ENCODE assay signal across 20 cellular contexts in genomic region chr6:51118754-51119153, GRCh38.
DNase-seq lines count a peak whose midpoint lies in the region; ATAC-seq and TF ChIP-seq lines count a peak whose summit lies in the region.
"Had no signal": no experiment of that assay in that cellular context is flagged by ENCODE, and none has a peak within 500 bp of the region (broad histone marks: within the 10 kb centered on the region; RNA-seq: fewer than 3 reads in every experiment).

No MANE protein-coding gene starts in this region.

- ATAC-seq in SK-N-SH treated with all-trans-retinoic acid at 6 μM for 48 hours, result no peak
- ATAC-seq in HG03354 (IDR thresholded peaks at IDR 0.05; ENCODE audit: poor library complexity, severe bottlenecking, unreplicated experiment), result no peak

- DNase-seq in NCI-H2171 treated with DMSO at 0.1 percent for 48 hours (lab: John Stamatoyannopoulos, UW), result peak; percentile 1
- DNase-seq in NCI-H2171 (lab: John Stamatoyannopoulos, UW), result no peak
- peak; percentile 81 to 85 for DNase-seq in NCI-H526 (lab: John Stamatoyannopoulos, UW)
- no peak for DNase-seq in SHP77 (lab: John Stamatoyannopoulos, UW)
- no peak for DNase-seq in activated CD4-positive, alpha-beta T cell treated with anti-CD3 and anti-CD28 coated beads for 48 hours
- DNase-seq: 8988T; ACHN; BE2C; CD4-positive, CD25-positive, alpha-beta regulatory T cell; DMS153; GM23248; KG1; MM.1S; NCI-H1417 treated with DMSO at 0.1 percent for 48 hours; NCI-H1694 treated with DMSO at 0.1 percent for 48 hours; NCI-H2081; NCI-H524; SHP77 treated with DMSO at 0.1 percent for 48 hours had no signal

TF ChIP-seq in SK-N-SH treated with all-trans-retinoic acid at 6 μM for 48 hours, 23 proteins besides CTCF, POLR2A, EP300 and RAD21:
- TF ChIP-seq ESRRG (CRISPR knock-in tag; IDR thresholded peaks at IDR 0.05) (no peak), BACH2 (CRISPR knock-in tag; IDR thresholded peaks at IDR 0.05; ENCODE audit: borderline replicate concordance) (no peak), CSRNP3 (CRISPR knock-in tag; IDR thresholded peaks at IDR 0.05) (no peak), ZFP30 (CRISPR knock-in tag; IDR thresholded peaks at IDR 0.05) (no peak), TCF4 (CRISPR knock-in tag; IDR thresholded peaks at IDR 0.05; ENCODE audit: borderline replicate concordance) (peak; percentile 35; the same call in 1 of the 2 replicates), RARB (CRISPR knock-in tag; IDR thresholded peaks at IDR 0.05) (no peak), ZNF565 (CRISPR knock-in tag; conservative IDR thresholded peaks at IDR 0.05; ENCODE audit: low read depth) (no peak), PPARA (CRISPR knock-in tag; IDR thresholded peaks at IDR 0.05; ENCODE audit: borderline replicate concordance) (no peak), ISL1 (CRISPR knock-in tag; IDR thresholded peaks at IDR 0.05) (no peak)
- TF ChIP-seq, protein P1, sequence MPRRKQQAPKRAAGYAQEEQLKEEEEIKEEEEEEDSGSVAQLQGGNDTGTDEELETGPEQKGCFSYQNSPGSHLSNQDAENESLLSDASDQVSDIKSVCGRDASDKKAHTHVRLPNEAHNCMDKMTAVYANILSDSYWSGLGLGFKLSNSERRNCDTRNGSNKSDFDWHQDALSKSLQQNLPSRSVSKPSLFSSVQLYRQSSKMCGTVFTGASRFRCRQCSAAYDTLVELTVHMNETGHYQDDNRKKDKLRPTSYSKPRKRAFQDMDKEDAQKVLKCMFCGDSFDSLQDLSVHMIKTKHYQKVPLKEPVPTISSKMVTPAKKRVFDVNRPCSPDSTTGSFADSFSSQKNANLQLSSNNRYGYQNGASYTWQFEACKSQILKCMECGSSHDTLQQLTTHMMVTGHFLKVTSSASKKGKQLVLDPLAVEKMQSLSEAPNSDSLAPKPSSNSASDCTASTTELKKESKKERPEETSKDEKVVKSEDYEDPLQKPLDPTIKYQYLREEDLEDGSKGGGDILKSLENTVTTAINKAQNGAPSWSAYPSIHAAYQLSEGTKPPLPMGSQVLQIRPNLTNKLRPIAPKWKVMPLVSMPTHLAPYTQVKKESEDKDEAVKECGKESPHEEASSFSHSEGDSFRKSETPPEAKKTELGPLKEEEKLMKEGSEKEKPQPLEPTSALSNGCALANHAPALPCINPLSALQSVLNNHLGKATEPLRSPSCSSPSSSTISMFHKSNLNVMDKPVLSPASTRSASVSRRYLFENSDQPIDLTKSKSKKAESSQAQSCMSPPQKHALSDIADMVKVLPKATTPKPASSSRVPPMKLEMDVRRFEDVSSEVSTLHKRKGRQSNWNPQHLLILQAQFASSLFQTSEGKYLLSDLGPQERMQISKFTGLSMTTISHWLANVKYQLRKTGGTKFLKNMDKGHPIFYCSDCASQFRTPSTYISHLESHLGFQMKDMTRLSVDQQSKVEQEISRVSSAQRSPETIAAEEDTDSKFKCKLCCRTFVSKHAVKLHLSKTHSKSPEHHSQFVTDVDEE (CRISPR knock-in tag; IDR thresholded peaks at IDR 0.05), result 0 out of 2 replicates have a peak, but pooled peaks have one; percentile 50
- TF ChIP-seq, protein P2, sequence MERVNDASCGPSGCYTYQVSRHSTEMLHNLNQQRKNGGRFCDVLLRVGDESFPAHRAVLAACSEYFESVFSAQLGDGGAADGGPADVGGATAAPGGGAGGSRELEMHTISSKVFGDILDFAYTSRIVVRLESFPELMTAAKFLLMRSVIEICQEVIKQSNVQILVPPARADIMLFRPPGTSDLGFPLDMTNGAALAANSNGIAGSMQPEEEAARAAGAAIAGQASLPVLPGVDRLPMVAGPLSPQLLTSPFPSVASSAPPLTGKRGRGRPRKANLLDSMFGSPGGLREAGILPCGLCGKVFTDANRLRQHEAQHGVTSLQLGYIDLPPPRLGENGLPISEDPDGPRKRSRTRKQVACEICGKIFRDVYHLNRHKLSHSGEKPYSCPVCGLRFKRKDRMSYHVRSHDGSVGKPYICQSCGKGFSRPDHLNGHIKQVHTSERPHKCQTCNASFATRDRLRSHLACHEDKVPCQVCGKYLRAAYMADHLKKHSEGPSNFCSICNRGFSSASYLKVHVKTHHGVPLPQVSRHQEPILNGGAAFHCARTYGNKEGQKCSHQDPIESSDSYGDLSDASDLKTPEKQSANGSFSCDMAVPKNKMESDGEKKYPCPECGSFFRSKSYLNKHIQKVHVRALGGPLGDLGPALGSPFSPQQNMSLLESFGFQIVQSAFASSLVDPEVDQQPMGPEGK (CRISPR knock-in tag; IDR thresholded peaks at IDR 0.05; ENCODE audit: borderline replicate concordance), result no peak

Comparison
In these comparisons a context has a peak if more than half of its experiments do, and no peak if none do; other contexts are left out.
1. DNase-seq: peak in NCI-H2171 treated with DMSO at 0.1 percent for 48 hours (single experiment) and NCI-H526 (2 of 2); none in NCI-H2171 (single experiment), SHP77 (0 of 2) and activated CD4-positive, alpha-beta T cell treated with anti-CD3 and anti-CD28 coated beads for 48 hours (single experiment).